In genomic region chr1:121384821-121385561, GRCh38 we compare ENCODE assay signal across 8 cellular contexts.
DNase-seq lines count a peak whose midpoint lies in the region; ATAC-seq and TF ChIP-seq lines count a peak whose summit lies in the region.
"Not testable (repeated sequence)": the region's sequence is repeated elsewhere in the genome, so short reads cannot be mapped to it uniquely, and the experiment has no call there.

No MANE protein-coding gene starts in this region.

- TF ChIP-seq CTCF in AG10803 (conservative IDR thresholded peaks at IDR 0.05; ENCODE audit: low read length); PC-9 (conservative IDR thresholded peaks at IDR 0.05); brain (conservative IDR thresholded peaks at IDR 0.05); fibroblast of pulmonary artery (IDR thresholded peaks at IDR 0.05; ENCODE audit: low read length, missing control alignments); left ventricle myocardium inferior (IDR thresholded peaks at IDR 0.05; ENCODE audit: borderline replicate concordance); lower lobe of right lung (IDR thresholded peaks at IDR 0.05); upper lobe of left lung (IDR thresholded peaks at IDR 0.05): not testable (repeated sequence)

- not testable (repeated sequence) for H3K9me3 ChIP-seq in PC-9 (ENCODE audit: insufficient read depth, low read depth); left ventricle myocardium inferior (replicated peaks); lower lobe of right lung; upper lobe of left lung

- not testable (repeated sequence) for H4K20me1 ChIP-seq in PC-9 (ENCODE audit: insufficient read depth)

- H3K9me2 ChIP-seq in PC-9 (ENCODE audit: insufficient read depth) = not testable (repeated sequence)

- not testable (repeated sequence) for H3K36me3 Mint-ChIP-seq in brain

- not testable (repeated sequence) for H3K79me2 ChIP-seq in PC-9 (ENCODE audit: low read depth)

- H3K27me3 Mint-ChIP-seq in brain = not testable (repeated sequence)

- not testable (repeated sequence) for H3K36me3 ChIP-seq in PC-9 (ENCODE audit: low read depth); left ventricle myocardium inferior; lower lobe of right lung; upper lobe of left lung

- TSS peak; percentile 15 for BruUV-seq in PC-9 (replicated peaks; lab: Mats Ljungman, UMichigan)

- POLR2A ChIA-PET in PC-9 (lab: Charles Lee; ENCODE audit: unreplicated experiment) = not testable (repeated sequence)

- not testable (repeated sequence) for TF ChIP-seq POLR2A in upper lobe of left lung (IDR thresholded peaks at IDR 0.05)

- peak overlapping the region in 4 of 5 experiments; percentile 41 to 86 (median 53) for H3K27ac Mint-ChIP-seq in brain

- peak; percentile 82 to 88 for ATAC-seq in lower lobe of right lung
- peak; percentile 96 for ATAC-seq in sciatic nerve
- ATAC-seq in upper lobe of left lung (ENCODE audit: low FRiP score in 2 of 2) = peak; percentile 76 to 93

- not testable (repeated sequence) for H3F3A ChIP-seq in PC-9 (ENCODE audit: insufficient read depth, low read depth)

- not testable (repeated sequence) for H3K27me3 ChIP-seq in PC-9 (ENCODE audit: insufficient read depth, low read depth); left ventricle myocardium inferior (ENCODE audit: low read depth); lower lobe of right lung (ENCODE audit: low read depth); upper lobe of left lung

- CTCF ChIA-PET in PC-9 (lab: Charles Lee) = not testable (repeated sequence)

- H3K27ac ChIP-seq in PC-9, lower lobe of right lung, upper lobe of left lung: not testable (repeated sequence)
- H3K27ac ChIP-seq in left ventricle myocardium inferior (replicated peaks) = peak overlapping the region; percentile 44

- H3K4me1 ChIP-seq in PC-9 (replicated peaks; ENCODE audit: insufficient read depth); left ventricle myocardium inferior; lower lobe of right lung; upper lobe of left lung: not testable (repeated sequence)

- WGBS in upper lobe of left lung, 2 donors = 71 to 85% methylated on average over 1 of the region's 5 CpGs

- H3K4me3 Mint-ChIP-seq in brain = not testable (repeated sequence)

- TF ChIP-seq EP300 in upper lobe of left lung (IDR thresholded peaks at IDR 0.05) = not testable (repeated sequence)

- DNase-seq in AG10803 (ENCODE audit: low read depth) = peak; percentile 12
- DNase-seq in PC-9; left ventricle myocardium inferior; lower lobe of right lung; sciatic nerve (ENCODE audit: low spot score); upper lobe of left lung: not testable (repeated sequence)
- peak; percentile 57 for DNase-seq in fibroblast of pulmonary artery (ENCODE audit: low read depth)

- not testable (repeated sequence) for H3K4me1 Mint-ChIP-seq in brain

- H3K4me2 ChIP-seq in PC-9 = not testable (repeated sequence)

- H2AFZ ChIP-seq in PC-9 = not testable (repeated sequence)

- intact Hi-C loops in PC-9 (cut with micrococcal nuclease; ENCODE audit: unreplicated experiment); left ventricle myocardium inferior (cut with micrococcal nuclease); lower lobe of right lung (cut with DNase I); sciatic nerve (cut with DNase I): not testable (repeated sequence)

- not testable (repeated sequence) for H3K9me3 Mint-ChIP-seq in brain

- not testable (repeated sequence) for H3K4me3 ChIP-seq in AG10803 (ENCODE audit: low read length); PC-9; fibroblast of pulmonary artery (replicated peaks; ENCODE audit: low read depth, low read length); left ventricle myocardium inferior; lower lobe of right lung; upper lobe of left lung
